Comparison of ENCODE assay signal across 8 cellular contexts in genomic region chr2:11342561-11343343, GRCh38. TPM values are rescaled to one million over a fixed set of nuclear protein-coding genes. Genes with fewer than 3 reads are reported as not detected.
DNase-seq lines count a peak whose midpoint lies in the region; ATAC-seq, FAIRE-seq and TF ChIP-seq lines count a peak whose summit lies in the region.

No MANE protein-coding gene starts in this region.

- H3K4me2 ChIP-seq in K562 (ENCODE audit: insufficient read depth, low read length), result peak overlapping the region; percentile 91

- H3K9ac ChIP-seq in K562 (ENCODE audit: insufficient read depth in 1 of 2, low read depth in 2 of 2, low read length in 2 of 2), result peak overlapping the region in 1 of 2 experiments; percentile 73; a peak in 3 of 4 replicates

- H3K79me2 ChIP-seq in K562 (ENCODE audit: control insufficient read depth, insufficient read depth, low read length), result peaks cover 66% of the 10 kb centered on the region

- 0 out of 3 replicates have a peak, but pooled peaks cover 3% of the 10 kb centered on the region for H3K36me3 ChIP-seq in K562 (ENCODE audit: control insufficient read depth, insufficient read depth, low read length)

- H3K4me3 Mint-ChIP-seq in T-helper 2 cell treated with Interferon-gamma antibody and Interleukin-4, amounts not matched to agents 5 μg/mL and 100 μg/mL, for 36 hours, result peak overlapping the region; percentile 92

- H3K4me1 Mint-ChIP-seq in T-helper 2 cell treated with Interferon-gamma antibody and Interleukin-4, amounts not matched to agents 5 μg/mL and 100 μg/mL, for 36 hours (ENCODE audit: low read depth), result peaks cover 31% of the 10 kb centered on the region

- peak; percentile 80 for FAIRE-seq in K562 (lab: Jason Lieb, UNC)

- H3K27ac Mint-ChIP-seq in T-helper 2 cell treated with Interferon-gamma antibody and Interleukin-4, amounts not matched to agents 5 μg/mL and 100 μg/mL, for 36 hours, result peak overlapping the region; percentile 85

- TF ChIP-seq RAD21 in K562 (CRISPR knock-in tag; conservative IDR thresholded peaks at IDR 0.05 in 1 of 2, IDR thresholded peaks at IDR 0.05 in 1 of 2), result no peak

- peaks cover 2% of the 10 kb centered on the region for H3K36me3 Mint-ChIP-seq in T-helper 2 cell treated with Interferon-gamma antibody and Interleukin-4, amounts not matched to agents 5 μg/mL and 100 μg/mL, for 36 hours (ENCODE audit: low read depth)

- POLR2A ChIA-PET in K562 (lab: Yijun Ruan, JAX), result interaction anchor here (0.6 to 1.9 kb wide), 6 partner anchors 11 to 89 kb away, joined by 3 to 6 read pairs (median 3); no protein-coding TSS in a partner anchor

- H3K27me3 Mint-ChIP-seq in T-helper 2 cell treated with Interferon-gamma antibody and Interleukin-4, amounts not matched to agents 5 μg/mL and 100 μg/mL, for 36 hours (ENCODE audit: low read depth), result peaks cover 2% of the 10 kb centered on the region

- 3% methylated on average over 13 of the region's 13 CpGs for WGBS in K562 (ENCODE audit: insufficient coverage, low coverage, missing lambda C conversion rate)

- H3K9me3 ChIP-seq in K562 (replicated peaks; ENCODE audit: control insufficient read depth, insufficient read depth, low read depth, low read length), result no peaks in the 10 kb centered on the region

- peak overlapping the region; percentile 90; the same call in 2 of the 3 replicates for H3K27ac ChIP-seq in K562 (ENCODE audit: extremely low read depth, low read depth, low read length)

- peak overlapping the region; percentile 5 for H2AFZ ChIP-seq in K562 (ENCODE audit: low read depth, low read length)

- peak; percentile 49 for ATAC-seq in K562
- ATAC-seq in left colon, result peak; percentile 31
- ATAC-seq in GM18861 (IDR thresholded peaks at IDR 0.05; ENCODE audit: unreplicated experiment), result no peak
- ATAC-seq in GM18511 (IDR thresholded peaks at IDR 0.05; ENCODE audit: unreplicated experiment), result no peak

- TSS peak; percentile 44 for BruUV-seq in K562 (replicated peaks; lab: Mats Ljungman, UMichigan)

- H3K4me1 ChIP-seq in K562 (replicated peaks in 1 of 2; ENCODE audit: control insufficient read depth in 2 of 2, insufficient read depth in 2 of 2, low read length in 2 of 2), result peaks cover 14 to 22% of the 10 kb centered on the region in 2 experiments

- no peak for DNase-seq in T-helper 2 cell treated with Interferon-gamma antibody and Interleukin-4, amounts not matched to agents 5 μg/mL and 100 μg/mL, for 36 hours (ENCODE audit: low spot score)
- DNase-seq in T-helper 2 cell, result no peak
- peak; percentile 48 for DNase-seq in NCI-H1694 treated with DMSO at 0.1 percent for 48 hours (lab: John Stamatoyannopoulos, UW)
- peak in 3 of 4 experiments; percentile 11 to 60 (median 38) for DNase-seq in K562 (ENCODE audit: extremely low read depth in 1 of 4, low spot score in 3 of 4)
- peak in 1 of 2 donors; percentile 64 for DNase-seq in left colon
- peak; percentile 63 for DNase-seq in superior temporal gyrus (ENCODE audit: extremely low spot score)

- TF ChIP-seq CTCF in K562 (IDR thresholded peaks at IDR 0.05 in 2 of 3, conservative IDR thresholded peaks at IDR 0.05 in 1 of 3; ENCODE audit: insufficient read depth in 2 of 3, low read depth in 1 of 3, low read length in 3 of 3), result no peak

- intact Hi-C loops in K562 (cut with micrococcal nuclease) (loop anchor here (5.0 kb wide), 3 partner anchors 65 to 185 kb away; partner anchors contain the start of gene SLC66A3), left colon (cut with DNase I, micrococcal nuclease) (no loop called here)

- no peaks in the 10 kb centered on the region for H3K27me3 ChIP-seq in K562 (ENCODE audit: control insufficient read depth in 2 of 2, insufficient read depth in 2 of 2, low read length in 2 of 2)

- in situ Hi-C loops in K562 (cut with MboI), result no loop called here

- peaks cover 25% of the 10 kb centered on the region for H4K20me1 ChIP-seq in K562 (replicated peaks; ENCODE audit: control insufficient read depth, insufficient read depth, low read length)

- H3K9me1 ChIP-seq in K562 (ENCODE audit: control insufficient read depth, insufficient read depth, low read length), result no peaks in the 10 kb centered on the region

- no peak for TF ChIP-seq POLR2A in K562 (conservative IDR thresholded peaks at IDR 0.05)

- no peak for TF ChIP-seq EP300 in K562 (IDR thresholded peaks at IDR 0.05; ENCODE audit: low read length)

- CTCF ChIA-PET in K562 (lab: Yijun Ruan, JAX; ENCODE audit: low intra/inter-chr PET ratio), result interaction anchor here (0.5 kb wide), 1 partner anchor 130 kb away, joined by 3 read pairs; no protein-coding TSS in a partner anchor

- no peaks in the 10 kb centered on the region for H3K9me3 Mint-ChIP-seq in T-helper 2 cell treated with Interferon-gamma antibody and Interleukin-4, amounts not matched to agents 5 μg/mL and 100 μg/mL, for 36 hours

- peak overlapping the region; percentile 87 for H3K4me3 ChIP-seq in K562

TF ChIP-seq in K562, 482 proteins besides CTCF, POLR2A, EP300 and RAD21 (continues in another document):
- no peak for TF ChIP-seq ZNF347 (CRISPR knock-in tag; IDR thresholded peaks at IDR 0.05; ENCODE audit: low read depth)
- TF ChIP-seq NONO (IDR thresholded peaks at IDR 0.05; ENCODE audit: low read depth in 2 of 2, low read length in 1 of 2), result no peak
- TF ChIP-seq MAZ (CRISPR knock-in tag; conservative IDR thresholded peaks at IDR 0.05 in 1 of 2, IDR thresholded peaks at IDR 0.05 in 1 of 2), result no peak
- TF ChIP-seq ZNF280A (IDR thresholded peaks at IDR 0.05; ENCODE audit: low read depth, partially characterized antibody), result no peak
- TF ChIP-seq JUND (IDR thresholded peaks at IDR 0.05; ENCODE audit: borderline replicate concordance, low read depth, low read length), result peak; percentile 65; the same call in 1 of the 2 replicates
- peak; percentile 45; the same call in 2 of the 3 replicates for TF ChIP-seq JUND (tag; IDR thresholded peaks at IDR 0.05; ENCODE audit: borderline replicate concordance, low read depth, low read length)
- no peak for TF ChIP-seq ZNF449 (CRISPR knock-in tag; IDR thresholded peaks at IDR 0.05)
- TF ChIP-seq NCOR1 (IDR thresholded peaks at IDR 0.05), result peak; percentile 24; the same call in 1 of the 2 replicates
- TF ChIP-seq BRF2 (IDR thresholded peaks at IDR 0.05; ENCODE audit: borderline replicate concordance, insufficient read depth, insufficient read length), result no peak
- no peak for TF ChIP-seq ZNF695 (CRISPR knock-in tag; IDR thresholded peaks at IDR 0.05)
- TF ChIP-seq STAG1 (CRISPR knock-in tag; IDR thresholded peaks at IDR 0.05; ENCODE audit: borderline replicate concordance), result no peak
- TF ChIP-seq NFE2 (IDR thresholded peaks at IDR 0.05; ENCODE audit: low read depth), result peak; percentile 50; the same call in 1 of the 2 replicates
- TF ChIP-seq ZNF583 (CRISPR knock-in tag; IDR thresholded peaks at IDR 0.05), result no peak

RNA-seq across cellular contexts. Expression of gene ROCK2, which starts 1.7 kb away (rescaled TPM):
- 16.6 and 83.8 TPM in 2 replicates for total RNA-seq in K562 (2011; cell fraction: chromatin; rRNA removed; ENCODE audit: low replicate concordance)
- 4.2 and 6.4 TPM in 2 replicates for total RNA-seq in K562 (2011; cell fraction: nucleolus; rRNA removed)
- 16.1 and 32.0 TPM in 2 replicates for total RNA-seq in K562 (2011; cell fraction: nucleoplasm; rRNA removed)
- total RNA-seq in K562 (2014; rRNA removed) (14.3 and 15.0 TPM in 2 replicates), K562 (2014; rRNA removed; fragmentation: Illumina TruSeq; extraction: Trizol) (28.4 and 35.3 TPM in 2 replicates), K562 (2015; rRNA removed; fragmentation: Illumina TruSeq; extraction: Trizol) (28.1 and 30.6 TPM in 2 replicates), K562 (2021) (21.2 and 22.1 TPM in 2 replicates), left colon (10 to 100 TPM; 78.4 to 90.9 TPM)
- polyA plus RNA-seq in K562 (2011; rRNA removed) (6.8 and 10.6 TPM in 2 replicates), K562 (2014; fragmentation: Illumina TruSeq; extraction: Trizol) (13.4 and 16.5 TPM in 2 replicates), K562 (2014; fragmentation: Nextera tagmentation; extraction: Ambion mirVana) (1 to 10 TPM; 4.9 to 6.0 TPM), K562 (2014; rRNA removed) (10.6 and 10.7 TPM in 2 replicates)
- 1.6 and 3.5 TPM in 2 replicates for polyA plus RNA-seq in K562 (2011; cell fraction: cytosol; rRNA removed)
- 4.2 and 5.4 TPM in 2 replicates for polyA plus RNA-seq in K562 (2011; cell fraction: nucleus; rRNA removed)
- 10.8 and 12.3 TPM in 2 replicates for polyA plus RNA-seq in K562 (2012)
- 47.6 and 51.9 TPM in 2 replicates for polyA minus RNA-seq in K562 (2011; rRNA and poly(A)+ RNA removed)
- polyA minus RNA-seq in K562 (2011; cell fraction: cytosol; rRNA and poly(A)+ RNA removed), result 13.8 and 19.1 TPM in 2 replicates
- 13.7 and 34.7 TPM in 2 replicates for polyA minus RNA-seq in K562 (2011; cell fraction: nucleus; rRNA and poly(A)+ RNA removed)

Comparison
In these comparisons a context has a peak if more than half of its experiments do, and no peak if none do; other contexts are left out.
1. DNase-seq: peak in NCI-H1694 treated with DMSO at 0.1 percent for 48 hours (single experiment), K562 (3 of 4) and superior temporal gyrus (single experiment); none in T-helper 2 cell treated with Interferon-gamma antibody and Interleukin-4, amounts not matched to agents 5 μg/mL and 100 μg/mL, for 36 hours (single experiment) and T-helper 2 cell (0 of 5).
2. ATAC-seq: peak in K562 (single experiment) and left colon (single experiment); none in GM18861 (single experiment) and GM18511 (single experiment).